In the genomic region with DNA sequence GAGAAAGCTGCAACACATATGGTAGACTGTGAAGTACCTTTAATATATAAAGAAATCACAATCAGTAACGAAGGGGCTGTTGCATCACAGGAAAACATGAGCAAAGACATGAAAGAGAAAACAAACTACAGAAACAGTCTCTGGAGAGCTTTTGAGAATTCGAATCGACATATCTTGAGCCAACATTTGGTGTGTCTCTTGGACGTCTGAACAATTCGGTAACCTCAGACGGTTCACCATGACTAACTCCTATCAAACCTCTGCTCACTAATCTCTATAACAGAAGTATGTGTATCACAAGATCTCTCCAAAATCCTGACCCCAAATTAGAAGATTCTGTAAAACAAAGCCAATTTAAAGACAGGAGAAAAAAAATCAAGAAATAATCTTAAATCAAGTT, we compare ENCODE assay signal across 38 cellular contexts.
"Had no signal": no experiment of that assay in that cellular context is flagged by ENCODE, and none has a peak within 500 bp of the region (broad histone marks: within the 10 kb centered on the region; RNA-seq: fewer than 3 reads in every experiment).

No MANE protein-coding gene starts in this region.

- H3K27me3 ChIP-seq: ascending aorta, brain microvascular endothelial cell, breast epithelium had no signal

- H3K9me3 Mint-ChIP-seq: activated CD4-positive, alpha-beta memory T cell treated with anti-CD3 and anti-CD28 coated beads, Interleukin-2, amount 10 ng/mL, durations not matched to agents 7 days and 5 days; activated CD4-positive, alpha-beta T cell treated with anti-CD3 and anti-CD28 coated beads, Interleukin-2, amount 10 ng/mL, durations not matched to agents 7 days and 5 days; activated naive CD4-positive, alpha-beta T cell treated with anti-CD3 and anti-CD28 coated beads, Interleukin-2, amount 10 ng/mL, durations not matched to agents 7 days and 5 days; activated naive CD4-positive, alpha-beta T cell treated with anti-CD3 and anti-CD28 coated beads, Interleukin-2, amount 50 U/mL, for 24 hours; activated naive CD8-positive, alpha-beta T cell treated with anti-CD3 and anti-CD28 coated beads, Interleukin-2, amount 10 ng/mL, durations not matched to agents 7 days and 5 days; activated naive CD8-positive, alpha-beta T cell treated with anti-CD3 and anti-CD28 coated beads, Interleukin-2, amount 50 U/mL, for 24 hours; activated T-cell treated with anti-CD3 and anti-CD28 coated beads, Interleukin-2, amount 50 U/mL, for 4 hours; activated T-cell treated with anti-CD3 and anti-CD28 coated beads, Interleukin-2, amount 50 U/mL, for 72 hours; activated T-helper 1 cell treated with anti-CD3 and anti-CD28 coated beads, Interleukin-12 subunit alpha, Interleukin-12 subunit beta, Interleukin-2, Interleukin-4 antibody, amounts not matched to agents 30 ng/mL and 10 ng/mL and 1 ng/mL, durations not matched to agents 14 hours and 24 hours and 36 hours; activated T-helper 17 cell treated with anti-CD3 and anti-CD28 coated beads, Interleukin-2, amount 50 U/mL, for 72 hours; T-helper 1 cell treated with Interleukin-12 subunit alpha and Interleukin-12 subunit beta and Interleukin-4 antibody, amounts not matched to agents 30 μg/mL and 1 μg/mL, for 36 hours; T-helper 2 cell treated with Interferon-gamma antibody and Interleukin-4, amounts not matched to agents 5 μg/mL and 100 μg/mL, for 36 hours; WTC11 had no signal

- H3K27me3 Mint-ChIP-seq: activated CD4-positive, alpha-beta memory T cell treated with anti-CD3 and anti-CD28 coated beads, Interleukin-2, amount 10 ng/mL, durations not matched to agents 7 days and 5 days had no signal

- H3K36me3 Mint-ChIP-seq: activated CD8-positive, alpha-beta memory T cell treated with anti-CD3 and anti-CD28 coated beads, Interleukin-2, amount 10 ng/mL, durations not matched to agents 7 days and 5 days; activated naive CD4-positive, alpha-beta T cell treated with anti-CD3 and anti-CD28 coated beads, Interleukin-2, amount 10 ng/mL, durations not matched to agents 7 days and 5 days; activated naive CD4-positive, alpha-beta T cell treated with anti-CD3 and anti-CD28 coated beads, Interleukin-2, amount 50 U/mL, for 24 hours; activated naive CD8-positive, alpha-beta T cell; activated naive CD8-positive, alpha-beta T cell treated with anti-CD3 and anti-CD28 coated beads, Interleukin-2, amount 10 ng/mL, durations not matched to agents 7 days and 5 days; WTC11 had no signal

- H3K27ac Mint-ChIP-seq: activated CD4-positive, alpha-beta memory T cell treated with anti-CD3 and anti-CD28 coated beads, Interleukin-2, amount 10 ng/mL, durations not matched to agents 7 days and 5 days; activated CD4-positive, alpha-beta T cell treated with anti-CD3 and anti-CD28 coated beads for 36 hours; activated CD4-positive, alpha-beta T cell treated with anti-CD3 and anti-CD28 coated beads, Interleukin-2, amount 10 ng/mL, durations not matched to agents 7 days and 5 days; activated CD8-positive, alpha-beta memory T cell treated with anti-CD3 and anti-CD28 coated beads, Interleukin-2, amount 10 ng/mL, durations not matched to agents 7 days and 5 days; activated CD8-positive, alpha-beta T cell treated with anti-CD3 and anti-CD28 coated beads, Interleukin-2, amount 10 ng/mL, durations not matched to agents 7 days and 5 days; activated naive CD4-positive, alpha-beta T cell treated with anti-CD3 and anti-CD28 coated beads, Interleukin-2, amount 10 ng/mL, durations not matched to agents 7 days and 5 days; activated naive CD4-positive, alpha-beta T cell treated with anti-CD3 and anti-CD28 coated beads, Interleukin-2, amount 50 U/mL, for 24 hours; activated naive CD8-positive, alpha-beta T cell; activated naive CD8-positive, alpha-beta T cell treated with anti-CD3 and anti-CD28 coated beads, Interleukin-2, amount 10 ng/mL, durations not matched to agents 7 days and 5 days; activated naive CD8-positive, alpha-beta T cell treated with anti-CD3 and anti-CD28 coated beads, Interleukin-2, amount 50 U/mL, for 24 hours; activated T-cell treated with anti-CD3 and anti-CD28 coated beads, Interleukin-2, amount 50 U/mL, for 72 hours; activated T-helper 1 cell treated with anti-CD3 and anti-CD28 coated beads, Interleukin-12 subunit alpha, Interleukin-12 subunit beta, Interleukin-2, Interleukin-4 antibody, amounts not matched to agents 30 ng/mL and 10 ng/mL and 1 ng/mL, durations not matched to agents 14 hours and 24 hours and 36 hours; activated T-helper 17 cell treated with anti-CD3 and anti-CD28 coated beads, Interleukin-2, amount 50 U/mL, for 72 hours; T-helper 1 cell treated with Interleukin-12 subunit alpha and Interleukin-12 subunit beta and Interleukin-4 antibody, amounts not matched to agents 30 μg/mL and 1 μg/mL, for 36 hours; T-helper 2 cell treated with Interferon-gamma antibody and Interleukin-4, amounts not matched to agents 5 μg/mL and 100 μg/mL, for 36 hours; WTC11 had no signal

- H3K4me1 ChIP-seq: ascending aorta, breast epithelium had no signal

- H3K9me3 ChIP-seq: ascending aorta, breast epithelium had no signal

- DNase-seq: activated CD4-positive, alpha-beta memory T cell treated with anti-CD3 and anti-CD28 coated beads, Interleukin-2, amount 10 ng/mL, durations not matched to agents 7 days and 5 days; activated CD4-positive, alpha-beta T cell treated with anti-CD3 and anti-CD28 coated beads for 1 hour; activated CD4-positive, alpha-beta T cell treated with anti-CD3 and anti-CD28 coated beads for 36 hours; activated CD4-positive, alpha-beta T cell treated with anti-CD3 and anti-CD28 coated beads for 48 hours; activated CD4-positive, alpha-beta T cell treated with anti-CD3 and anti-CD28 coated beads, Interleukin-2, amount 10 ng/mL, durations not matched to agents 7 days and 5 days; activated CD4-positive, alpha-beta T cell treated with anti-CD3 and anti-CD28 coated beads, Interleukin-2, amount 50 U/mL, for 48 hours; activated CD4-positive, CD25-positive, alpha-beta regulatory T cell; activated CD8-positive, alpha-beta memory T cell treated with anti-CD3 and anti-CD28 coated beads for 24 hours; activated CD8-positive, alpha-beta memory T cell treated with anti-CD3 and anti-CD28 coated beads, Interleukin-2, amount 10 ng/mL, durations not matched to agents 7 days and 5 days; activated CD8-positive, alpha-beta memory T cell treated with anti-CD3 and anti-CD28 coated beads, Interleukin-2, amount 50 U/mL, for 48 hours; activated CD8-positive, alpha-beta T cell treated with anti-CD3 and anti-CD28 coated beads, Interleukin-2, amount 10 ng/mL, durations not matched to agents 7 days and 5 days; activated gamma-delta T cell; activated naive CD4-positive, alpha-beta T cell treated with anti-CD3 and anti-CD28 coated beads, Interleukin-2, amount 10 ng/mL, durations not matched to agents 7 days and 5 days; activated naive CD4-positive, alpha-beta T cell treated with Interleukin-2 at 50 U/mL for 16 hours; activated naive CD8-positive, alpha-beta T cell treated with anti-CD3 and anti-CD28 coated beads, Interleukin-2, amount 10 ng/mL, durations not matched to agents 7 days and 5 days; activated naive CD8-positive, alpha-beta T cell treated with anti-CD3 and anti-CD28 coated beads, Interleukin-2, amount 50 U/mL, for 24 hours; activated T-cell treated with anti-CD3 and anti-CD28 coated beads, Interleukin-2, amount 50 U/mL, for 1 hour; activated T-cell treated with anti-CD3 and anti-CD28 coated beads, Interleukin-2, amount 50 U/mL, for 4 hours; activated T-cell treated with anti-CD3 and anti-CD28 coated beads, Interleukin-2, amount 50 U/mL, for 72 hours; amygdala; anterior cingulate cortex; brain microvascular endothelial cell; central memory CD4-positive, alpha-beta T cell; T-helper 1 cell; T-helper 2 cell; T-helper 9 cell had no signal

- H3K27ac ChIP-seq: ascending aorta, brain microvascular endothelial cell, breast epithelium, VCaP had no signal

- H3K4me3 Mint-ChIP-seq: activated CD4-positive, alpha-beta memory T cell treated with anti-CD3 and anti-CD28 coated beads, Interleukin-2, amount 10 ng/mL, durations not matched to agents 7 days and 5 days; activated CD4-positive, alpha-beta T cell treated with anti-CD3 and anti-CD28 coated beads for 36 hours; activated CD4-positive, alpha-beta T cell treated with anti-CD3 and anti-CD28 coated beads, Interleukin-2, amount 10 ng/mL, durations not matched to agents 7 days and 5 days; activated CD8-positive, alpha-beta memory T cell treated with anti-CD3 and anti-CD28 coated beads, Interleukin-2, amount 10 ng/mL, durations not matched to agents 7 days and 5 days; activated CD8-positive, alpha-beta T cell treated with anti-CD3 and anti-CD28 coated beads, Interleukin-2, amount 10 ng/mL, durations not matched to agents 7 days and 5 days; activated naive CD4-positive, alpha-beta T cell treated with anti-CD3 and anti-CD28 coated beads, Interleukin-2, amount 10 ng/mL, durations not matched to agents 7 days and 5 days; activated naive CD4-positive, alpha-beta T cell treated with anti-CD3 and anti-CD28 coated beads, Interleukin-2, amount 50 U/mL, for 24 hours; activated naive CD8-positive, alpha-beta T cell; activated naive CD8-positive, alpha-beta T cell treated with anti-CD3 and anti-CD28 coated beads, Interleukin-2, amount 10 ng/mL, durations not matched to agents 7 days and 5 days; activated naive CD8-positive, alpha-beta T cell treated with anti-CD3 and anti-CD28 coated beads, Interleukin-2, amount 50 U/mL, for 24 hours; activated T-cell treated with anti-CD3 and anti-CD28 coated beads, Interleukin-2, amount 50 U/mL, for 4 hours; activated T-cell treated with anti-CD3 and anti-CD28 coated beads, Interleukin-2, amount 50 U/mL, for 72 hours; activated T-helper 1 cell treated with anti-CD3 and anti-CD28 coated beads, Interleukin-12 subunit alpha, Interleukin-12 subunit beta, Interleukin-2, Interleukin-4 antibody, amounts not matched to agents 30 ng/mL and 10 ng/mL and 1 ng/mL, durations not matched to agents 14 hours and 24 hours and 36 hours; activated T-helper 17 cell treated with anti-CD3 and anti-CD28 coated beads, Interleukin-2, amount 50 U/mL, for 72 hours; T-helper 1 cell treated with Interleukin-12 subunit alpha and Interleukin-12 subunit beta and Interleukin-4 antibody, amounts not matched to agents 30 μg/mL and 1 μg/mL, for 36 hours; T-helper 2 cell treated with Interferon-gamma antibody and Interleukin-4, amounts not matched to agents 5 μg/mL and 100 μg/mL, for 36 hours; WTC11 had no signal

- ATAC-seq: activated CD4-positive, alpha-beta T cell treated with anti-CD3 and anti-CD28 coated beads for 36 hours; activated CD4-positive, CD25-positive, alpha-beta regulatory T cell treated with anti-CD3 and anti-CD28 coated beads, Interleukin-2, amount 50 U/mL, for 24 hours; activated CD8-positive, alpha-beta memory T cell treated with anti-CD3 and anti-CD28 coated beads, Interleukin-2, amount 10 ng/mL, durations not matched to agents 7 days and 5 days; activated CD8-positive, alpha-beta T cell treated with anti-CD3 and anti-CD28 coated beads, Interleukin-2, amount 10 ng/mL, durations not matched to agents 7 days and 5 days; activated naive CD8-positive, alpha-beta T cell treated with anti-CD3 and anti-CD28 coated beads, Interleukin-2, amount 50 U/mL, for 24 hours; activated T-cell treated with anti-CD3 and anti-CD28 coated beads, Interleukin-2, amount 50 U/mL, for 4 hours; activated T-cell treated with anti-CD3 and anti-CD28 coated beads, Interleukin-2, amount 50 U/mL, for 72 hours; activated T-helper 17 cell treated with anti-CD3 and anti-CD28 coated beads, Interleukin-2, amount 50 U/mL, for 72 hours; WTC11 had no signal

- FAIRE-seq: TTC549 had no signal

- H3K4me1 Mint-ChIP-seq: activated CD4-positive, alpha-beta memory T cell treated with anti-CD3 and anti-CD28 coated beads, Interleukin-2, amount 10 ng/mL, durations not matched to agents 7 days and 5 days; activated CD4-positive, alpha-beta T cell treated with anti-CD3 and anti-CD28 coated beads for 36 hours; activated CD4-positive, alpha-beta T cell treated with anti-CD3 and anti-CD28 coated beads, Interleukin-2, amount 10 ng/mL, durations not matched to agents 7 days and 5 days; activated CD8-positive, alpha-beta memory T cell treated with anti-CD3 and anti-CD28 coated beads, Interleukin-2, amount 10 ng/mL, durations not matched to agents 7 days and 5 days; activated naive CD4-positive, alpha-beta T cell treated with anti-CD3 and anti-CD28 coated beads, Interleukin-2, amount 10 ng/mL, durations not matched to agents 7 days and 5 days; activated naive CD4-positive, alpha-beta T cell treated with anti-CD3 and anti-CD28 coated beads, Interleukin-2, amount 50 U/mL, for 24 hours; activated naive CD8-positive, alpha-beta T cell treated with anti-CD3 and anti-CD28 coated beads, Interleukin-2, amount 10 ng/mL, durations not matched to agents 7 days and 5 days; activated naive CD8-positive, alpha-beta T cell treated with anti-CD3 and anti-CD28 coated beads, Interleukin-2, amount 50 U/mL, for 24 hours; activated T-helper 17 cell treated with anti-CD3 and anti-CD28 coated beads, Interleukin-2, amount 50 U/mL, for 72 hours; WTC11 had no signal

- H3K36me3 ChIP-seq: ascending aorta, brain microvascular endothelial cell, breast epithelium had no signal

- H3K4me3 ChIP-seq: ascending aorta, breast epithelium had no signal
